In the genomic region with DNA sequence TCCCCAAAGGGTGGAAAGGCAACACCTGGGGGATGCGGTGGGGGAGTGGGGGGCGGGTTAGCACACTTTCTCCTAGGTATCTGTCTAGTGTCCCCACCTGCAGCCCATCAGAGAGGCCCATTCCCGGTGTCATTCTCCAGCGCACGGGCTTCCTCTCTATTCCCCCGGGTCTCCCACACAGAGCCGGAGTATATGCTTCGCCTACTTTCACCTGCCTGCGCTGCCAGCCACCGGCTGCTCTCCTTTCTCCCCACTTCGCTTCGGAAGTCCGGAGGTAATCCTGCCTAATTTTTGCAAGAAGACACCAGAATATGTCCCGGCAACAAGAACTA, we compare ENCODE assay signal across 9 cellular contexts. TPM values are rescaled to one million over a fixed set of nuclear protein-coding genes. Genes with fewer than 3 reads are reported as not detected.
DNase-seq lines count a peak whose midpoint lies in the region; ATAC-seq and TF ChIP-seq lines count a peak whose summit lies in the region.
"Had no signal": no experiment of that assay in that cellular context is flagged by ENCODE, and none has a peak within 500 bp of the region (broad histone marks: within the 10 kb centered on the region; RNA-seq: fewer than 3 reads in every experiment).

No MANE protein-coding gene starts in this region.

- POLR2A ChIA-PET in CD8-positive, alpha-beta T cell (lab: Charles Lee), result no interaction called here
- POLR2A ChIA-PET in naive thymus-derived CD4-positive, alpha-beta T cell (lab: Charles Lee), result no interaction called here

- H3K27me3 ChIP-seq in CD8-positive, alpha-beta T cell (ENCODE audit: insufficient read depth, low read length), result peaks cover 4% of the 10 kb centered on the region
- H3K27me3 ChIP-seq in naive thymus-derived CD4-positive, alpha-beta T cell (ENCODE audit: control insufficient read depth in 2 of 2, insufficient read depth in 2 of 2, low read length in 2 of 2), result peaks cover 0 to 4% of the 10 kb centered on the region in 2 donors

- H3K36me3 Mint-ChIP-seq in CD8-positive, alpha-beta T cell, result no peaks in the 10 kb centered on the region
- H3K36me3 Mint-ChIP-seq in activated naive CD8-positive, alpha-beta T cell treated with anti-CD3 and anti-CD28 coated beads, Interleukin-2, amount 50 U/mL, for 24 hours (ENCODE audit: low read depth), result no peaks in the 10 kb centered on the region
- no peaks in the 10 kb centered on the region for H3K36me3 Mint-ChIP-seq in naive thymus-derived CD4-positive, alpha-beta T cell
- H3K36me3 Mint-ChIP-seq in CD14-positive monocyte, result no peaks in the 10 kb centered on the region

- CTCF ChIA-PET in CD8-positive, alpha-beta T cell (lab: Charles Lee), result no interaction called here
- CTCF ChIA-PET in naive thymus-derived CD4-positive, alpha-beta T cell (lab: Charles Lee), result no interaction called here

- no peaks in the 10 kb centered on the region for H3K36me3 ChIP-seq in CD8-positive, alpha-beta T cell (ENCODE audit: insufficient read depth, low read length)
- no peaks in the 10 kb centered on the region for H3K36me3 ChIP-seq in naive thymus-derived CD4-positive, alpha-beta T cell (ENCODE audit: control insufficient read depth in 2 of 3, insufficient read depth in 3 of 3, low read length in 3 of 3)
- H3K36me3 ChIP-seq: SJSA1 had no signal

- no peak for DNase-seq in CD8-positive, alpha-beta T cell
- no peak for DNase-seq in activated naive CD8-positive, alpha-beta T cell treated with anti-CD3 and anti-CD28 coated beads, Interleukin-2, amount 50 U/mL, for 24 hours
- no peak for DNase-seq in naive thymus-derived CD4-positive, alpha-beta T cell
- DNase-seq in CD14-positive monocyte (ENCODE audit: low spot score), result no peak
- DNase-seq in GM10266 (ENCODE audit: extremely low spot score), result no peak

- peaks cover 39% of the 10 kb centered on the region for H3K27me3 Mint-ChIP-seq in CD8-positive, alpha-beta T cell (ENCODE audit: low read depth)
- H3K27me3 Mint-ChIP-seq in activated naive CD8-positive, alpha-beta T cell treated with anti-CD3 and anti-CD28 coated beads, Interleukin-2, amount 50 U/mL, for 24 hours, result peaks cover 37% of the 10 kb centered on the region
- peaks cover 44 to 63% (median 51%) of the 10 kb centered on the region in 5 donors for H3K27me3 Mint-ChIP-seq in naive thymus-derived CD4-positive, alpha-beta T cell
- peaks cover 39 to 42% (median 41%) of the 10 kb centered on the region in 3 donors for H3K27me3 Mint-ChIP-seq in CD14-positive monocyte (ENCODE audit: low read depth in 3 of 3)

- H3K4me1 Mint-ChIP-seq in CD8-positive, alpha-beta T cell (ENCODE audit: low read depth), result peaks cover 4% of the 10 kb centered on the region
- peaks cover 5% of the 10 kb centered on the region for H3K4me1 Mint-ChIP-seq in activated naive CD8-positive, alpha-beta T cell treated with anti-CD3 and anti-CD28 coated beads, Interleukin-2, amount 50 U/mL, for 24 hours
- H3K4me1 Mint-ChIP-seq in naive thymus-derived CD4-positive, alpha-beta T cell, result peaks cover 0 to 13% (median 8%) of the 10 kb centered on the region in 7 donors
- H3K4me1 Mint-ChIP-seq in CD14-positive monocyte, result peaks cover 5% of the 10 kb centered on the region

- no peaks in the 10 kb centered on the region for H3K9me3 Mint-ChIP-seq in CD8-positive, alpha-beta T cell
- H3K9me3 Mint-ChIP-seq in activated naive CD8-positive, alpha-beta T cell treated with anti-CD3 and anti-CD28 coated beads, Interleukin-2, amount 50 U/mL, for 24 hours, result no peaks in the 10 kb centered on the region
- peaks cover 0 to 9% (median 0%) of the 10 kb centered on the region in 11 donors for H3K9me3 Mint-ChIP-seq in naive thymus-derived CD4-positive, alpha-beta T cell
- peaks cover 0 to 10% (median 3%) of the 10 kb centered on the region in 7 donors for H3K9me3 Mint-ChIP-seq in CD14-positive monocyte

- no peaks in the 10 kb centered on the region for H3K4me1 ChIP-seq in CD8-positive, alpha-beta T cell (ENCODE audit: insufficient read depth, low read length)
- H3K4me1 ChIP-seq in naive thymus-derived CD4-positive, alpha-beta T cell (ENCODE audit: control insufficient read depth in 2 of 2, insufficient read depth in 2 of 2, low read length in 2 of 2), result no peaks in the 10 kb centered on the region

- no peaks in the 10 kb centered on the region for H3K9me3 ChIP-seq in CD8-positive, alpha-beta T cell (ENCODE audit: low read length)
- no peaks in the 10 kb centered on the region for H3K9me3 ChIP-seq in naive thymus-derived CD4-positive, alpha-beta T cell (ENCODE audit: control insufficient read depth in 2 of 3, low read length in 3 of 3)
- H3K9me3 ChIP-seq: SJSA1 had no signal

- H3K27ac ChIP-seq in CD8-positive, alpha-beta T cell (ENCODE audit: low read depth, low read length), result no peak overlapping the region
- H3K27ac ChIP-seq in naive thymus-derived CD4-positive, alpha-beta T cell (ENCODE audit: low read depth, low read length), result no peak overlapping the region
- H3K27ac ChIP-seq: SJSA1 had no signal

- TF ChIP-seq CTCF in CD8-positive, alpha-beta T cell (IDR thresholded peaks at IDR 0.05), result no peak
- TF ChIP-seq CTCF in CD14-positive monocyte (IDR thresholded peaks at IDR 0.05) (no peak), GM10266 (IDR thresholded peaks at IDR 0.05; ENCODE audit: control insufficient read depth, insufficient read depth, low read depth, missing control alignments) (no peak)

- intact Hi-C loops in CD8-positive, alpha-beta T cell (cut with DNase I, micrococcal nuclease), result no loop called here
- intact Hi-C loops in naive thymus-derived CD4-positive, alpha-beta T cell (cut with micrococcal nuclease), result no loop called here
- intact Hi-C loops in CD14-positive monocyte (cut with micrococcal nuclease), result no loop called here

- H3K4me3 ChIP-seq in CD8-positive, alpha-beta T cell (ENCODE audit: low read depth, low read length), result no peak overlapping the region
- no peak overlapping the region for H3K4me3 ChIP-seq in naive thymus-derived CD4-positive, alpha-beta T cell (ENCODE audit: low read length)

- no peak overlapping the region for H3K27ac Mint-ChIP-seq in CD8-positive, alpha-beta T cell
- no peak overlapping the region for H3K27ac Mint-ChIP-seq in activated naive CD8-positive, alpha-beta T cell treated with anti-CD3 and anti-CD28 coated beads, Interleukin-2, amount 50 U/mL, for 24 hours
- H3K27ac Mint-ChIP-seq in naive thymus-derived CD4-positive, alpha-beta T cell, result no peak overlapping the region
- H3K27ac Mint-ChIP-seq in CD14-positive monocyte, result no peak overlapping the region

- peak overlapping the region; percentile 38 for H3K4me3 Mint-ChIP-seq in CD8-positive, alpha-beta T cell
- H3K4me3 Mint-ChIP-seq in activated naive CD8-positive, alpha-beta T cell treated with anti-CD3 and anti-CD28 coated beads, Interleukin-2, amount 50 U/mL, for 24 hours, result peak overlapping the region; percentile 34
- H3K4me3 Mint-ChIP-seq in naive thymus-derived CD4-positive, alpha-beta T cell, result peak overlapping the region in 9 of 10 donors; percentile 20 to 61 (median 44)
- H3K4me3 Mint-ChIP-seq in CD14-positive monocyte, result peak overlapping the region in 1 of 2 donors; percentile 86

- no peak for ATAC-seq in CD8-positive, alpha-beta T cell
- ATAC-seq in GM21576 (IDR thresholded peaks at IDR 0.05; ENCODE audit: unreplicated experiment) (peak; percentile 15), HG03378 (IDR thresholded peaks at IDR 0.05; ENCODE audit: unreplicated experiment) (no peak), GM21423 (IDR thresholded peaks at IDR 0.05; ENCODE audit: unreplicated experiment) (no peak)
- no peak for ATAC-seq in activated naive CD8-positive, alpha-beta T cell treated with anti-CD3 and anti-CD28 coated beads, Interleukin-2, amount 50 U/mL, for 24 hours
- ATAC-seq in naive thymus-derived CD4-positive, alpha-beta T cell, result no peak

RNA-seq across cellular contexts. Expression of a gene that starts 0.9 kb away (rescaled TPM):
- not detected for total RNA-seq in CD8-positive, alpha-beta T cell
- total RNA-seq in naive thymus-derived CD4-positive, alpha-beta T cell, result not detected
- polyA plus RNA-seq in naive thymus-derived CD4-positive, alpha-beta T cell, result not detected
- not detected for polyA plus RNA-seq in CD14-positive monocyte
